Comparison of ENCODE assay signal across 9 cellular contexts in the genomic region with DNA sequence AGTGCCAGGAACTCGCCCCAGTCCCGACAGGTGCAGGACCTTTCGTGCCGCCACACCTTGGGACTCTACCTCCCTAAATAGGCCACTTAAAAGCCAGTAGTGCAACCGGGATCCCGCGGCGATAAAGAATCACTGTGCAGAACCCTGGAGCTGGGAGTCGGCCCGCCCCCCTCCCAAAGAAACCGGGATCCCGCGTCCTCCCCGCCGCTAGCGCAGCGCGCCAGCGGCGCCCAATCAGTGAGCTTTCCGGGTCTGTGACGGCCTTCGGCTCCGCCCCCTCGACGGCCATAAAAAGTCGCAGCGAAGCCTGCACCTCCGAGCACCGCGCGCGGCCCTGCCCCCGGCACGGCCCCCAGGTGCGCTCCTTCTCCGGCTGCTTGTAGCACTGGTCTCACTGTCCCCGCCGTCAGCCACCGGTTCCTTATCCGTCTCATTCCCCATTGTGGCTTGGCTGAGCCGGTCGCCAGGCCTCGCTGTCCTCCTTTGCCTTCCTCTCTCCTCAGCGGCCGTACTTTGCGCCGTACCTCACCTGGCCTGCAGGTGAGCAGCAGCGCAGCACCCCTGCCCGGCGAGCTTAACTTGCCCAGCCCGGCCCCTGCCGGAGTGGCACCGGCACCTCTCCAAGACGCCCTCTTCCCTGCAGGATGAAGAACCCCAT. TPM values are rescaled to one million over a fixed set of nuclear protein-coding genes. Genes with fewer than 3 reads are reported as not detected.
DNase-seq lines count a peak whose midpoint lies in the region; ATAC-seq and TF ChIP-seq lines count a peak whose summit lies in the region.
"Had no signal": no experiment of that assay in that cellular context is flagged by ENCODE, and none has a peak within 500 bp of the region (broad histone marks: within the 10 kb centered on the region; RNA-seq: fewer than 3 reads in every experiment).

Gene LRAT (plus strand): TSS at position 318 of the 658 bp plus-strand sequence. CDS start 327 bp downstream, at position 645.

- H3K27me3 Mint-ChIP-seq in activated T-helper 17 cell treated with anti-CD3 and anti-CD28 coated beads, Interleukin-2, amount 50 U/mL, for 72 hours: peaks cover 56% of the 10 kb centered on the region

- H3K36me3 ChIP-seq in vagina: no peaks in the 10 kb centered on the region

- TF ChIP-seq CTCF in vagina (IDR thresholded peaks at IDR 0.05): no peak

- H3K36me3 Mint-ChIP-seq in activated T-helper 17 cell treated with anti-CD3 and anti-CD28 coated beads, Interleukin-2, amount 50 U/mL, for 72 hours (ENCODE audit: low read depth): peaks cover 6% of the 10 kb centered on the region

- no peaks in the 10 kb centered on the region for H3K4me1 Mint-ChIP-seq in activated T-helper 17 cell treated with anti-CD3 and anti-CD28 coated beads, Interleukin-2, amount 50 U/mL, for 72 hours

- no peaks in the 10 kb centered on the region for H3K27me3 ChIP-seq in vagina

- H3K27ac ChIP-seq in vagina: no peak within 1 kb of the TSS

- peak; percentile 79 for DNase-seq in activated effector memory CD4-positive, alpha-beta T cell treated with anti-CD3 and anti-CD28 coated beads, Interleukin-2, amount 50 U/mL, for 16 hours
- no peak for DNase-seq in activated effector memory CD4-positive, alpha-beta T cell treated with Interleukin-2 at 50 U/mL for 16 hours
- DNase-seq in NCI-H2081 (lab: John Stamatoyannopoulos, UW) (peak; percentile 70 to 81), germinal center (ENCODE audit: low spot score) (peak; percentile 56), nucleus accumbens (lab: John Stamatoyannopoulos, UW) (peak in 40 of 56 donors; percentile 5 to 74 (median 29)), vagina (ENCODE audit: extremely low spot score in 2 of 2) (no peak), A172 (ENCODE audit: low spot score) (no peak)
- DNase-seq: DND-41 had no signal

- H3K4me1 ChIP-seq in vagina: peaks cover 30% of the 10 kb centered on the region

- peak within 1 kb of the TSS; percentile 79 for H3K4me3 Mint-ChIP-seq in activated T-helper 17 cell treated with anti-CD3 and anti-CD28 coated beads, Interleukin-2, amount 50 U/mL, for 72 hours

- H3K4me3 ChIP-seq in vagina: peak within 1 kb of the TSS; percentile 36 to 38

- H3K9me3 Mint-ChIP-seq in activated T-helper 17 cell treated with anti-CD3 and anti-CD28 coated beads, Interleukin-2, amount 50 U/mL, for 72 hours: no peaks in the 10 kb centered on the region

- TF ChIP-seq POLR2A in vagina (IDR thresholded peaks at IDR 0.05): no peak

- no peak within 1 kb of the TSS for H3K27ac Mint-ChIP-seq in activated T-helper 17 cell treated with anti-CD3 and anti-CD28 coated beads, Interleukin-2, amount 50 U/mL, for 72 hours

- peak; percentile 90 for ATAC-seq in activated T-helper 17 cell treated with anti-CD3 and anti-CD28 coated beads, Interleukin-2, amount 50 U/mL, for 72 hours (replicated peaks)

- intact Hi-C loops in vagina (cut with DNase I): no loop called here

- no peaks in the 10 kb centered on the region for H3K9me3 ChIP-seq in vagina

RNA-seq across cellular contexts. Expression of gene LRAT, which starts in this region (rescaled TPM):
- not detected for total RNA-seq in activated T-helper 17 cell treated with anti-CD3 and anti-CD28 coated beads, Interleukin-2, amount 50 U/mL, for 72 hours
- not detected for total RNA-seq in vagina
- total RNA-seq in A172 (2014; rRNA removed; shearing (Covaris generic)): not detected in 2 replicates

Comparison
In these comparisons a context has a peak if more than half of its experiments do, and no peak if none do; other contexts are left out.
1. DNase-seq: peak in activated effector memory CD4-positive, alpha-beta T cell treated with anti-CD3 and anti-CD28 coated beads, Interleukin-2, amount 50 U/mL, for 16 hours (single experiment), NCI-H2081 (2 of 2), germinal center (single experiment) and nucleus accumbens (40 of 56); none in activated effector memory CD4-positive, alpha-beta T cell treated with Interleukin-2 at 50 U/mL for 16 hours (single experiment), vagina (0 of 2) and A172 (single experiment).
2. Peak in ATAC-seq in activated T-helper 17 cell treated with anti-CD3 and anti-CD28 coated beads, Interleukin-2, amount 50 U/mL, for 72 hours; RNA of the gene not detected or under 1 TPM.